ENCODE assay signal across 1 cellular context in the genomic region with DNA sequence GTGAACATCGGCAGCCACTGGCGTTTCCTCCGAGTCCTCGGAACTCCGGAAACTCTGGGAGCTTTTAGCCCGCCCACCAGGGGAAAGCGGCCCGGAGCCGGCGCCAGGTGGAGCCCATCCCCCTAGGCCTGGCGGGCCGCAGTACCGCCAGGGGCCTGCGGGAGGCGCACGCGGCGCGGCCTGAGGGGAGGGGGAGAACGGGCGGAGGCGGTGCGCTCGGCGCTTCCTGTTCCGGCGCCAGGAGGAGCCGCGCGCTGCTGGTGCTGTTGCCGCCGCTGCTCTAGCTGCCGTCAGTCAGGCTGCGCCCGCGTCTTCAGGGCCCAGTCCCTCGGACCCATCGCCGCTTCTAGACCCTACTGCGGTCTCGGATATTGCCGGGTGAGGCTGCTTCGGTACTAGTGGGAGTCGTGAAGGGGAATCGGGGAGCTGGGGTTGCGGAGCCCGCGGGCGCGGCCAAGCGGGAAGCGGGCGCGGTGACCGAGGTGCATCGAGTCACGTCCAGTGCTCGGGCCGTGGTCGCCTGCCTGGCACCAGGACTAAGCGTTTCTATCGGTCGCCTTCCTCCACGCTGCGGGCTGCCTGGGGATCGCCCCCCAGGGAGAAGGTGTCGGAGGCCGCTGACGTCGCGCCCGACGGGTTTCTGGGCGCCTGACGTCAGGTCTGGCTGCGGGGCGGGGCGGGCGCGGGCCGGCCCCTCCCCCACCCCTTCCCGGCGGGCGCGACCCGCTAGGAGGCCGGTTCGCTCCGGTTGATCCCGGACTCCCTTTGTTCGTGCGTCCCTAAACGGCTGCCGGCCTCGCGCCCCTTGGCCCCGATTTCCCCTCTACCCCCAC.
TF ChIP-seq lines count a peak whose summit lies in the region.

Gene MAPK1IP1L (plus strand): TSS at position 222 of the 833 bp plus-strand sequence. CDS start 10,037 bp downstream, outside the sequence.

TF ChIP-seq in K562, 482 proteins besides CTCF, POLR2A, EP300 and RAD21 (continued from another document and continues in another):
- TF ChIP-seq ATF2 (CRISPR knock-in tag; IDR thresholded peaks at IDR 0.05) (peak; percentile 10; the same call in 1 of the 2 replicates), STAG1 (CRISPR knock-in tag; IDR thresholded peaks at IDR 0.05; ENCODE audit: borderline replicate concordance) (no peak; the same call in 1 of the 2 replicates), SREBF2 (CRISPR knock-in tag; IDR thresholded peaks at IDR 0.05) (no peak), MAFK (IDR thresholded peaks at IDR 0.05; ENCODE audit: low read length) (no peak), MAFF (IDR thresholded peaks at IDR 0.05; ENCODE audit: low read length) (no peak), PYGO2 (tag; IDR thresholded peaks at IDR 0.05) (no peak), ZNF347 (CRISPR knock-in tag; IDR thresholded peaks at IDR 0.05; ENCODE audit: low read depth) (no peak), DPF2 (IDR thresholded peaks at IDR 0.05) (0 out of 2 replicates have a peak, but pooled peaks have one; percentile 6), PRPF4 (IDR thresholded peaks at IDR 0.05; ENCODE audit: insufficient read depth, low read depth, low read length, poor library complexity, severe bottlenecking) (peak; percentile 83), DDX20 (tag; IDR thresholded peaks at IDR 0.05; ENCODE audit: low read depth) (no peak), TSC22D4 (tag; IDR thresholded peaks at IDR 0.05) (no peak), PRMT5 (CRISPR knock-in tag; IDR thresholded peaks at IDR 0.05) (0 out of 2 replicates have a peak, but pooled peaks have one; percentile 29), ZNF174 (CRISPR knock-in tag; IDR thresholded peaks at IDR 0.05) (no peak), ZBTB11 (CRISPR knock-in tag; IDR thresholded peaks at IDR 0.05) (peak in 2 of 3 experiments; percentile 64 to 88; a peak in 4 of 6 replicates), ZNF23 (CRISPR knock-in tag; IDR thresholded peaks at IDR 0.05) (no peak), ZNF124 (CRISPR knock-in tag; IDR thresholded peaks at IDR 0.05) (no peak), LEF1 (IDR thresholded peaks at IDR 0.05) (no peak), ZBTB2 (IDR thresholded peaks at IDR 0.05) (no peak), ZNF146 (CRISPR knock-in tag; IDR thresholded peaks at IDR 0.05; ENCODE audit: unreplicated experiment) (peak; percentile 11), MXI1 (IDR thresholded peaks at IDR 0.05; ENCODE audit: low read depth, low read length) (no peak), TRIM28 (IDR thresholded peaks at IDR 0.05) (no peak), ELK1 (CRISPR knock-in tag; IDR thresholded peaks at IDR 0.05) (no peak), HDAC1 (IDR thresholded peaks at IDR 0.05) (peak in 1 of 2 experiments; percentile 78; a peak in 2 of 4 replicates), CEBPG (CRISPR knock-in tag; IDR thresholded peaks at IDR 0.05) (no peak), CEBPG (tag; conservative IDR thresholded peaks at IDR 0.05 in 1 of 2, IDR thresholded peaks at IDR 0.05 in 1 of 2) (no peak), HES1 (IDR thresholded peaks at IDR 0.05; ENCODE audit: low read depth) (no peak), POLR2AphosphoS5 (IDR thresholded peaks at IDR 0.05; ENCODE audit: control insufficient read depth, insufficient read depth, low read depth, low read length) (peak; percentile 89), ADNP (tag; IDR thresholded peaks at IDR 0.05) (0 out of 2 replicates have a peak, but pooled peaks have one; percentile 30), ZBTB7A (IDR thresholded peaks at IDR 0.05; ENCODE audit: borderline replicate concordance, control insufficient read depth, low read depth, low read length) (peak; percentile 58), ZNF224 (CRISPR knock-in tag; IDR thresholded peaks at IDR 0.05) (no peak), BACH1 (tag; IDR thresholded peaks at IDR 0.05) (no peak), ZFX (CRISPR knock-in tag; IDR thresholded peaks at IDR 0.05) (peak; percentile 95), CGGBP1 (CRISPR knock-in tag; IDR thresholded peaks at IDR 0.05) (no peak), SOX6 (IDR thresholded peaks at IDR 0.05) (0 out of 2 replicates have a peak, but pooled peaks have one; percentile 37), NEUROD1 (IDR thresholded peaks at IDR 0.05; ENCODE audit: borderline replicate concordance, low read depth, low read length, partially characterized antibody) (peak; percentile 56), RBM34 (IDR thresholded peaks at IDR 0.05; ENCODE audit: borderline replicate concordance, insufficient read depth, low read length) (no peak), KAT2B (IDR thresholded peaks at IDR 0.05; ENCODE audit: low read depth, low read length) (no peak), CTBP1 (IDR thresholded peaks at IDR 0.05; ENCODE audit: borderline replicate concordance) (peak; percentile 90), PHB (CRISPR knock-in tag; IDR thresholded peaks at IDR 0.05) (0 out of 2 replicates have a peak, but pooled peaks have one; percentile 82), ZNF699 (CRISPR knock-in tag; IDR thresholded peaks at IDR 0.05; ENCODE audit: insufficient replicate concordance) (no peak), SMAD2 (IDR thresholded peaks at IDR 0.05; ENCODE audit: low read depth, low read length) (no peak), ZNF57 (CRISPR knock-in tag; IDR thresholded peaks at IDR 0.05) (no peak), ZNF778 (CRISPR knock-in tag; IDR thresholded peaks at IDR 0.05) (no peak), ERF (CRISPR knock-in tag; IDR thresholded peaks at IDR 0.05) (0 out of 2 replicates have a peak, but pooled peaks have one; percentile 56), RBM22 (IDR thresholded peaks at IDR 0.05; ENCODE audit: low read depth, low read length, poor library complexity, severe bottlenecking) (peak; percentile 58), PURB (CRISPR knock-in tag; IDR thresholded peaks at IDR 0.05; ENCODE audit: low read depth) (no peak), LCOR (CRISPR knock-in tag; IDR thresholded peaks at IDR 0.05) (peak; percentile 60; the same call in 1 of the 2 replicates), ZNF583 (CRISPR knock-in tag; IDR thresholded peaks at IDR 0.05) (no peak)
- TF ChIP-seq, protein P1, sequence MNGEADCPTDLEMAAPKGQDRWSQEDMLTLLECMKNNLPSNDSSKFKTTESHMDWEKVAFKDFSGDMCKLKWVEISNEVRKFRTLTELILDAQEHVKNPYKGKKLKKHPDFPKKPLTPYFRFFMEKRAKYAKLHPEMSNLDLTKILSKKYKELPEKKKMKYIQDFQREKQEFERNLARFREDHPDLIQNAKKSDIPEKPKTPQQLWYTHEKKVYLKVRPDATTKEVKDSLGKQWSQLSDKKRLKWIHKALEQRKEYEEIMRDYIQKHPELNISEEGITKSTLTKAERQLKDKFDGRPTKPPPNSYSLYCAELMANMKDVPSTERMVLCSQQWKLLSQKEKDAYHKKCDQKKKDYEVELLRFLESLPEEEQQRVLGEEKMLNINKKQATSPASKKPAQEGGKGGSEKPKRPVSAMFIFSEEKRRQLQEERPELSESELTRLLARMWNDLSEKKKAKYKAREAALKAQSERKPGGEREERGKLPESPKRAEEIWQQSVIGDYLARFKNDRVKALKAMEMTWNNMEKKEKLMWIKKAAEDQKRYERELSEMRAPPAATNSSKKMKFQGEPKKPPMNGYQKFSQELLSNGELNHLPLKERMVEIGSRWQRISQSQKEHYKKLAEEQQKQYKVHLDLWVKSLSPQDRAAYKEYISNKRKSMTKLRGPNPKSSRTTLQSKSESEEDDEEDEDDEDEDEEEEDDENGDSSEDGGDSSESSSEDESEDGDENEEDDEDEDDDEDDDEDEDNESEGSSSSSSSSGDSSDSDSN (IDR thresholded peaks at IDR 0.05; ENCODE audit: borderline replicate concordance in 1 of 2, low read depth in 2 of 2, low read length in 2 of 2) = peak in 1 of 2 experiments; percentile 62; a peak in 1 of 4 replicates
- TF ChIP-seq, protein P2, sequence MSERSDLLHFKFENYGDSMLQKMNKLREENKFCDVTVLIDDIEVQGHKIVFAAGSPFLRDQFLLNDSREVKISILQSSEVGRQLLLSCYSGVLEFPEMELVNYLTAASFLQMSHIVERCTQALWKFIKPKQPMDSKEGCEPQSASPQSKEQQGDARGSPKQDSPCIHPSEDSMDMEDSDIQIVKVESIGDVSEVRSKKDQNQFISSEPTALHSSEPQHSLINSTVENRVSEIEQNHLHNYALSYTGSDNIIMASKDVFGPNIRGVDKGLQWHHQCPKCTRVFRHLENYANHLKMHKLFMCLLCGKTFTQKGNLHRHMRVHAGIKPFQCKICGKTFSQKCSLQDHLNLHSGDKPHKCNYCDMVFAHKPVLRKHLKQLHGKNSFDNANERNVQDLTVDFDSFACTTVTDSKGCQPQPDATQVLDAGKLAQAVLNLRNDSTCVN (CRISPR knock-in tag; IDR thresholded peaks at IDR 0.05) = no peak
- TF ChIP-seq, protein P3, sequence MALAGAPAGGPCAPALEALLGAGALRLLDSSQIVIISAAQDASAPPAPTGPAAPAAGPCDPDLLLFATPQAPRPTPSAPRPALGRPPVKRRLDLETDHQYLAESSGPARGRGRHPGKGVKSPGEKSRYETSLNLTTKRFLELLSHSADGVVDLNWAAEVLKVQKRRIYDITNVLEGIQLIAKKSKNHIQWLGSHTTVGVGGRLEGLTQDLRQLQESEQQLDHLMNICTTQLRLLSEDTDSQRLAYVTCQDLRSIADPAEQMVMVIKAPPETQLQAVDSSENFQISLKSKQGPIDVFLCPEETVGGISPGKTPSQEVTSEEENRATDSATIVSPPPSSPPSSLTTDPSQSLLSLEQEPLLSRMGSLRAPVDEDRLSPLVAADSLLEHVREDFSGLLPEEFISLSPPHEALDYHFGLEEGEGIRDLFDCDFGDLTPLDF (CRISPR knock-in tag; IDR thresholded peaks at IDR 0.05) = peak; percentile 25; the same call in 1 of the 2 replicates
- TF ChIP-seq, protein P4, sequence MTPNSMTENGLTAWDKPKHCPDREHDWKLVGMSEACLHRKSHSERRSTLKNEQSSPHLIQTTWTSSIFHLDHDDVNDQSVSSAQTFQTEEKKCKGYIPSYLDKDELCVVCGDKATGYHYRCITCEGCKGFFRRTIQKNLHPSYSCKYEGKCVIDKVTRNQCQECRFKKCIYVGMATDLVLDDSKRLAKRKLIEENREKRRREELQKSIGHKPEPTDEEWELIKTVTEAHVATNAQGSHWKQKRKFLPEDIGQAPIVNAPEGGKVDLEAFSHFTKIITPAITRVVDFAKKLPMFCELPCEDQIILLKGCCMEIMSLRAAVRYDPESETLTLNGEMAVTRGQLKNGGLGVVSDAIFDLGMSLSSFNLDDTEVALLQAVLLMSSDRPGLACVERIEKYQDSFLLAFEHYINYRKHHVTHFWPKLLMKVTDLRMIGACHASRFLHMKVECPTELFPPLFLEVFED (CRISPR knock-in tag; conservative IDR thresholded peaks at IDR 0.05) = no peak
